In the genomic region with DNA sequence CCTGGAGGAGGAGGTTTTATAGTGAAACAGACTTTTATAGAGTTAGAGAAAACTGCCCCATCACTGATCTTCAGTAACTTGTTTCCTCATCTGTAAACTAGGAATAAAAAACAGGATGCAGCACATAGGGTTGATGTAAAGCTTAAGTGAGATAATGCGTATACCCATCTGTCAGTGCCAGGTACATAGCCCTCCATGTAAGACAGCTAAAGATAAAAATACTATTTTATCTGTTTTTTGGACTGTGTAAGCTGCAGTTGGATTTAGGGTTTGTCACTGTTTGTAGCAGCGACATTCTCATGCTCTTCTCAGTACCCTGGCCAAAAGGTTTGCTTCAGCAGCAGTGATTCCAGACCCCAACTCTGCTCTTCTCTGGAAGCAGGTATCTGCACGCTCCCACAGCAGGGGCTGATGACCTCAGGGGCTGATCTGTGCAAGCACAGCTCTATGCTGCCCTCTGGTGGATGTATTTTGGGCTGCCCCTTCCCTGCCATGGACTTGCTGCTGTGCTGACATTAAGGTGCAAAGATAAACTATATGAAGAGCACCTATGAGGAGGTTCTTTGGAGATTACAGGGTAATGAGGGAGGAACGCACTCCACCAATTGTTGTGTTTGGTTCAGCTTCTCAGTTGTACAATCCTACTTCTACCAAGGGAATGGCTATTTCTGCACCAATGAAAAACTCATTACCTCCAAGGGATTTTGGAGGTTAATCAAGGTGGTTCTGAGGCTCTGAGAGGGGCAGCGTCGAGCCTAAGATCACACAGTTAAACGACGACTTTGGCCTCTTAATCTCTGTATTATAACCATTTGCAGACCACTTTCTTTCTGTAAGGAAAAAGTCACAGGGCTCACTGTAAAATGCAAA, we compare ENCODE assay signal across 8 cellular contexts. TPM values are rescaled to one million over a fixed set of nuclear protein-coding genes. Genes with fewer than 3 reads are reported as not detected.
A peak's percentile ranks its signal among the peaks of the same experiment; 100 is the strongest.
DNase-seq lines count a peak whose midpoint lies in the region; ATAC-seq and TF ChIP-seq lines count a peak whose summit lies in the region.

No MANE protein-coding gene starts in this region.

- H3K79me2 ChIP-seq in GM23248 (ENCODE audit: insufficient read depth): no peaks in the 10 kb centered on the region

- in situ Hi-C loops in GM23248 (cut with MboI): loop anchor here (5.0 kb wide), 1 partner anchor 423 kb away; a partner anchor contains a TSS

- H3K4me1 ChIP-seq in GM23248 (ENCODE audit: insufficient read depth) (peaks cover 25% of the 10 kb centered on the region), RWPE2 (ENCODE audit: insufficient read depth, poor library complexity, severe bottlenecking) (peaks cover 11% of the 10 kb centered on the region), ovary (ENCODE audit: insufficient read depth) (no peaks in the 10 kb centered on the region), tibial nerve (peaks cover 0 to 7% (median 0%) of the 10 kb centered on the region in 4 donors)

- no peaks in the 10 kb centered on the region for H3K9me2 ChIP-seq in GM23248 (ENCODE audit: insufficient read depth)

- H3K27ac ChIP-seq in GM23248 (no peak overlapping the region), RWPE2 (ENCODE audit: poor library complexity, severe bottlenecking) (no peak overlapping the region), ovary (no peak overlapping the region), tibial nerve (no peak overlapping the region)

- no peaks in the 10 kb centered on the region for H3K9me3 ChIP-seq in GM23248 (ENCODE audit: low read depth)
- no peaks in the 10 kb centered on the region for H3K9me3 ChIP-seq in RWPE2 (ENCODE audit: severe bottlenecking)
- no peaks in the 10 kb centered on the region for H3K9me3 ChIP-seq in ovary
- no peaks in the 10 kb centered on the region for H3K9me3 ChIP-seq in tibial nerve

- TF ChIP-seq POLR2A in ovary (IDR thresholded peaks at IDR 0.05) (no peak), tibial nerve (IDR thresholded peaks at IDR 0.05) (no peak)

- H4K20me1 ChIP-seq in GM23248 (ENCODE audit: insufficient read depth): no peaks in the 10 kb centered on the region

- WGBS in GM23248 (ENCODE audit: low coverage in 1 of 2, low lambda C conversion rate in 2 of 2, missing lambda C conversion rate in 2 of 2), 2 experiments: 24% methylated on average over 8 of the region's 8 CpGs
- 31 to 54% (median 43%) methylated on average over 8 of the region's 8 CpGs for WGBS in ovary, 3 donors
- 39 to 44% methylated on average over 8 of the region's 8 CpGs for WGBS in tibial nerve, 2 donors

- intact Hi-C loops in ovary (cut with DNase I): loop anchor here in 2 of 4 donors (5.0 to 10.0 kb wide), 3 partner anchors 900 to 1100 kb away; no protein-coding TSS in a partner anchor

- peak; percentile 90 for ATAC-seq in RWPE2 (ENCODE audit: low read depth)

- H3F3A ChIP-seq in GM23248 (ENCODE audit: insufficient read depth): peaks cover 4% of the 10 kb centered on the region; the same call in 1 of the 2 replicates

- H3K4me3 ChIP-seq in GM23248 (no peak overlapping the region), RWPE2 (ENCODE audit: severe bottlenecking) (no peak overlapping the region), ovary (no peak overlapping the region), tibial nerve (no peak overlapping the region)

- TF ChIP-seq EP300 in ovary (IDR thresholded peaks at IDR 0.05) (no peak), tibial nerve (IDR thresholded peaks at IDR 0.05) (peak in 1 of 2 donors; percentile 35)

- H3K4me2 ChIP-seq in GM23248 (ENCODE audit: unreplicated experiment): peak overlapping the region; percentile 30

- no peaks in the 10 kb centered on the region for H3K27me3 ChIP-seq in GM23248 (replicated peaks; ENCODE audit: insufficient read depth)
- no peaks in the 10 kb centered on the region for H3K27me3 ChIP-seq in RWPE2 (ENCODE audit: insufficient read depth, poor library complexity, severe bottlenecking)
- no peaks in the 10 kb centered on the region for H3K27me3 ChIP-seq in ovary
- no peaks in the 10 kb centered on the region for H3K27me3 ChIP-seq in tibial nerve

- H2AFZ ChIP-seq in GM23248: no peak overlapping the region

- no peaks in the 10 kb centered on the region for H3K36me3 ChIP-seq in GM23248 (ENCODE audit: low read depth)
- no peaks in the 10 kb centered on the region for H3K36me3 ChIP-seq in RWPE2 (ENCODE audit: low read depth)
- H3K36me3 ChIP-seq in ovary: no peaks in the 10 kb centered on the region
- no peaks in the 10 kb centered on the region for H3K36me3 ChIP-seq in tibial nerve

- no peak overlapping the region for H3K9ac ChIP-seq in GM23248

- TF ChIP-seq CTCF in LNCAP (IDR thresholded peaks at IDR 0.05) (peak; percentile 94), RWPE2 (IDR thresholded peaks at IDR 0.05; ENCODE audit: poor library complexity, severe bottlenecking) (peak; percentile 99), ovary (IDR thresholded peaks at IDR 0.05) (peak; percentile 27 to 49 (median 48)), tibial nerve (IDR thresholded peaks at IDR 0.05) (peak; percentile 83 to 97 (median 93))

- DNase-seq in ELF-1 (ENCODE audit: low read depth, low spot score) (peak; percentile 93), GM23248 (peak; percentile 75), RWPE2 (ENCODE audit: low spot score) (peak; percentile 77), germinal center (ENCODE audit: low spot score) (peak; percentile 77), ovary (peak; percentile 32 to 71 (median 65)), tibial nerve (ENCODE audit: low spot score in 2 of 2) (peak; percentile 77 to 89)
- peak; percentile 68 for DNase-seq in activated effector memory CD4-positive, alpha-beta T cell treated with Interleukin-2 at 50 U/mL for 16 hours

RNA-seq across cellular contexts. Expression of a gene that starts 13.1 kb away (rescaled TPM):
- total RNA-seq in GM23248 (2014; rRNA removed; shearing (Covaris generic)): not detected in 2 replicates
- polyA plus RNA-seq in GM23248 (2016; fragmentation: Nextera tagmentation; extraction: Ambion mirVana) (not detected in 2 replicates), ovary (not detected)
- total RNA-seq in ovary (not detected), tibial nerve (not detected)

Comparison
In these comparisons a context has a peak if more than half of its experiments do, and no peak if none do; other contexts are left out.
1. CTCF ChIP-seq: peak in every context shown above with its lines; median percentile 99 in RWPE2; 94 in LNCAP; 93 in tibial nerve; 48 in ovary.